In genomic region chr22:23234409-23235161, GRCh38 we compare ENCODE assay signal across 18 cellular contexts. TPM values are rescaled to one million over a fixed set of nuclear protein-coding genes. Genes with fewer than 3 reads are reported as not detected.
DNase-seq lines count a peak whose midpoint lies in the region; ATAC-seq and TF ChIP-seq lines count a peak whose summit lies in the region.
"Had no signal": no experiment of that assay in that cellular context is flagged by ENCODE, and none has a peak within 500 bp of the region (broad histone marks: within the 10 kb centered on the region; RNA-seq: fewer than 3 reads in every experiment).

No MANE protein-coding gene starts in this region.

- peaks cover 31% of the 10 kb centered on the region for H3K4me1 Mint-ChIP-seq in activated CD4-positive, alpha-beta T cell treated with anti-CD3 and anti-CD28 coated beads, Interleukin-2, amount 10 ng/mL, durations not matched to agents 24 days and 14 days
- H3K4me1 Mint-ChIP-seq in CD8-positive, alpha-beta T cell (ENCODE audit: low read depth) = peaks cover 52% of the 10 kb centered on the region
- H3K4me1 Mint-ChIP-seq in brain = peaks cover 80% of the 10 kb centered on the region
- peaks cover 60% of the 10 kb centered on the region for H3K4me1 Mint-ChIP-seq in nephron

- no peaks in the 10 kb centered on the region for H3K9me3 Mint-ChIP-seq in activated CD4-positive, alpha-beta T cell treated with anti-CD3 and anti-CD28 coated beads, Interleukin-2, amount 10 ng/mL, durations not matched to agents 24 days and 14 days
- no peaks in the 10 kb centered on the region for H3K9me3 Mint-ChIP-seq in CD8-positive, alpha-beta T cell
- H3K9me3 Mint-ChIP-seq in brain (peaks cover 5 to 26% (median 8%) of the 10 kb centered on the region in 5 experiments), nephron (peaks cover 19% of the 10 kb centered on the region)

- CTCF ChIA-PET in CD8-positive, alpha-beta T cell (lab: Charles Lee) = no interaction called here

- H3K4me3 Mint-ChIP-seq in activated CD4-positive, alpha-beta T cell treated with anti-CD3 and anti-CD28 coated beads, Interleukin-2, amount 10 ng/mL, durations not matched to agents 24 days and 14 days = no peak overlapping the region
- H3K4me3 Mint-ChIP-seq in CD8-positive, alpha-beta T cell = no peak overlapping the region
- H3K4me3 Mint-ChIP-seq in brain (no peak overlapping the region), nephron (no peak overlapping the region)
- H3K4me3 Mint-ChIP-seq: activated naive CD8-positive, alpha-beta T cell treated with anti-CD3 and anti-CD28 coated beads, Interleukin-2, amount 10 ng/mL, durations not matched to agents 7 days and 5 days; CD14-positive monocyte; memory B cell had no signal

- H3K4me3 ChIP-seq in CD8-positive, alpha-beta T cell (ENCODE audit: low read depth, low read length) = no peak overlapping the region
- H3K4me3 ChIP-seq: Peyer's patch had no signal

- POLR2A ChIA-PET in CD8-positive, alpha-beta T cell (lab: Charles Lee) = interaction anchor here (1.0 to 1.1 kb wide), 2 partner anchors 8 kb away, joined by 4 read pairs; no protein-coding TSS in a partner anchor

- H3K36me3 Mint-ChIP-seq in activated CD4-positive, alpha-beta T cell treated with anti-CD3 and anti-CD28 coated beads, Interleukin-2, amount 10 ng/mL, durations not matched to agents 24 days and 14 days (ENCODE audit: low read depth) = peaks cover 22% of the 10 kb centered on the region
- peaks cover 17% of the 10 kb centered on the region for H3K36me3 Mint-ChIP-seq in CD8-positive, alpha-beta T cell
- H3K36me3 Mint-ChIP-seq in brain (peaks cover 37% of the 10 kb centered on the region), nephron (ENCODE audit: low read depth) (peaks cover 20% of the 10 kb centered on the region)

- DNase-seq in activated CD4-positive, alpha-beta T cell treated with anti-CD3 and anti-CD28 coated beads, Interleukin-2, amount 10 ng/mL, durations not matched to agents 24 days and 14 days = no peak
- no peak for DNase-seq in activated CD4-positive, alpha-beta T cell treated with anti-CD3 and anti-CD28 coated beads, Interleukin-2, amount 50 U/mL, for 48 hours
- DNase-seq in CD8-positive, alpha-beta T cell = no peak
- no peak for DNase-seq in GM20000 (ENCODE audit: low spot score)
- DNase-seq in stimulated activated CD4-positive, alpha-beta T cell treated with anti-CD3 and anti-CD28 coated beads, Interleukin-4, amount 100 ng/mL, for 4 hours = no peak
- DNase-seq: 8988T; activated naive CD8-positive, alpha-beta T cell treated with anti-CD3 and anti-CD28 coated beads, Interleukin-2, amount 10 ng/mL, durations not matched to agents 7 days and 5 days; NCI-H1105; NCI-H774; Peyer's patch; SW 1271 had no signal

- no peaks in the 10 kb centered on the region for H3K27me3 ChIP-seq in CD8-positive, alpha-beta T cell (ENCODE audit: insufficient read depth, low read length)
- H3K27me3 ChIP-seq: Peyer's patch had no signal

- peaks cover 66% of the 10 kb centered on the region for H3K4me1 ChIP-seq in CD8-positive, alpha-beta T cell (ENCODE audit: insufficient read depth, low read length)

- TF ChIP-seq CTCF in CD8-positive, alpha-beta T cell (IDR thresholded peaks at IDR 0.05) = no peak
- TF ChIP-seq CTCF in brain (conservative IDR thresholded peaks at IDR 0.05) (no peak), nephron (IDR thresholded peaks at IDR 0.05; ENCODE audit: unreplicated experiment in 3 of 3) (no peak), GM20000 (IDR thresholded peaks at IDR 0.05; ENCODE audit: extremely low read depth, missing control alignments) (no peak)

- no peak for ATAC-seq in CD8-positive, alpha-beta T cell
- ATAC-seq in HG02642 (IDR thresholded peaks at IDR 0.05; ENCODE audit: poor library complexity, unreplicated experiment) = no peak

- H3K9me3 ChIP-seq in CD8-positive, alpha-beta T cell (ENCODE audit: low read length) = no peaks in the 10 kb centered on the region

- H3K36me3 ChIP-seq in CD8-positive, alpha-beta T cell (ENCODE audit: insufficient read depth, low read length) = no peaks in the 10 kb centered on the region
- H3K36me3 ChIP-seq: Peyer's patch had no signal

- intact Hi-C loops in activated CD4-positive, alpha-beta T cell treated with anti-CD3 and anti-CD28 coated beads, Interleukin-2, amount 10 ng/mL, durations not matched to agents 24 days and 14 days (cut with micrococcal nuclease) = no loop called here
- intact Hi-C loops in CD8-positive, alpha-beta T cell (cut with DNase I, micrococcal nuclease) = no loop called here

- no peaks in the 10 kb centered on the region for H3K27me3 Mint-ChIP-seq in activated CD4-positive, alpha-beta T cell treated with anti-CD3 and anti-CD28 coated beads, Interleukin-2, amount 10 ng/mL, durations not matched to agents 24 days and 14 days
- no peaks in the 10 kb centered on the region for H3K27me3 Mint-ChIP-seq in CD8-positive, alpha-beta T cell (ENCODE audit: low read depth)
- H3K27me3 Mint-ChIP-seq in brain (peaks cover 4% of the 10 kb centered on the region), nephron (ENCODE audit: low read depth) (peaks cover 15% of the 10 kb centered on the region)
- H3K27me3 Mint-ChIP-seq: activated naive CD8-positive, alpha-beta T cell treated with anti-CD3 and anti-CD28 coated beads, Interleukin-2, amount 10 ng/mL, durations not matched to agents 7 days and 5 days; memory B cell had no signal

- peak overlapping the region; percentile 53 for H3K27ac Mint-ChIP-seq in activated CD4-positive, alpha-beta T cell treated with anti-CD3 and anti-CD28 coated beads, Interleukin-2, amount 10 ng/mL, durations not matched to agents 24 days and 14 days
- peak overlapping the region; percentile 71 for H3K27ac Mint-ChIP-seq in CD8-positive, alpha-beta T cell
- H3K27ac Mint-ChIP-seq in brain = peak overlapping the region in 4 of 5 experiments; percentile 23 to 84 (median 56)
- H3K27ac Mint-ChIP-seq in nephron = peak overlapping the region in 2 of 3 experiments; percentile 29 to 57
- H3K27ac Mint-ChIP-seq: activated naive CD8-positive, alpha-beta T cell treated with anti-CD3 and anti-CD28 coated beads, Interleukin-2, amount 10 ng/mL, durations not matched to agents 7 days and 5 days; memory B cell had no signal

- no peak overlapping the region for H3K27ac ChIP-seq in CD8-positive, alpha-beta T cell (ENCODE audit: low read depth, low read length)
- H3K27ac ChIP-seq: HL-60, KMS-11, Peyer's patch had no signal

RNA-seq across cellular contexts. Expression of gene BCR, which starts 54.3 kb away (rescaled TPM):
- total RNA-seq in activated CD4-positive, alpha-beta T cell treated with anti-CD3 and anti-CD28 coated beads, Interleukin-2, amount 10 ng/mL, durations not matched to agents 24 days and 14 days = 45.1 and 47.4 TPM in 2 replicates
- 10 to 100 TPM; 72.1 to 78.5 TPM for total RNA-seq in CD8-positive, alpha-beta T cell
- 52.6 TPM for polyA plus RNA-seq in brain (ENCODE audit: insufficient read depth, low read depth, low replicate concordance)
